ENCODE assay signal across 22 cellular contexts in the genomic region with DNA sequence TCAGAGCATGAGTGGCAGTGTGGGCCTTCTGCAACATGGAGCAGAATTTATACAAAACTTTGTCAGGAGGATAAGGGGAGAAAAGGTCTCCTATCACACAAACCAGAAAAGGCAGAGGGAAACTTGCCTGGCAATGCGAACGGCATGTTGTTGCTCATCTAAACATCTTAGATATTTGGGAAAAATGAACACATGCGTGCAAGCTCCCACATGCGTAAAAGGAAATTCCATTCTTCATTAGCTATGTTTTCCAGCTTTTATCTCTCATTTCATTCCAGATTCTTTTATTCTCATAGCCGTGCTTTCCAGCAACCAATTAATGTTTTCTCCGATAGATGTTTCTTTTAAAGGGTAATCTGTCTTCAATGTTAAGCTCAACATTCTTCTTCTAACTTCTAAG. TPM values are rescaled to one million over a fixed set of nuclear protein-coding genes. Genes with fewer than 3 reads are reported as not detected.
DNase-seq lines count a peak whose midpoint lies in the region; FAIRE-seq and TF ChIP-seq lines count a peak whose summit lies in the region.
"Had no signal": no experiment of that assay in that cellular context is flagged by ENCODE, and none has a peak within 500 bp of the region (broad histone marks: within the 10 kb centered on the region; RNA-seq: fewer than 3 reads in every experiment).

No MANE protein-coding gene starts in this region.

- no peak overlapping the region for H3K27ac Mint-ChIP-seq in endodermal cell
- H3K27ac Mint-ChIP-seq: CD4-positive, alpha-beta memory T cell; H9; IgD-negative memory B cell had no signal

- H3K9me3 Mint-ChIP-seq in endodermal cell: no peaks in the 10 kb centered on the region
- H3K9me3 Mint-ChIP-seq: H9 had no signal

- in situ Hi-C loops in brain microvascular endothelial cell (cut with HindIII; ENCODE audit: low pct_ligation_motif_present, low sequenced_read_pairs): no loop called here

- H3K27me3 ChIP-seq in brain microvascular endothelial cell (replicated peaks): no peaks in the 10 kb centered on the region
- no peaks in the 10 kb centered on the region for H3K27me3 ChIP-seq in endodermal cell (ENCODE audit: control insufficient read depth, insufficient read depth, low read length, poor library complexity, severe bottlenecking)
- H3K27me3 ChIP-seq: MG63, SJCRH30 had no signal

- H3K36me3 ChIP-seq in brain microvascular endothelial cell (replicated peaks): no peaks in the 10 kb centered on the region
- H3K36me3 ChIP-seq in endodermal cell (ENCODE audit: control insufficient read depth, insufficient read depth, low read length): no peaks in the 10 kb centered on the region
- H3K36me3 ChIP-seq: BE2C, MG63, SJCRH30 had no signal

- H3K27ac ChIP-seq in brain microvascular endothelial cell: peak overlapping the region; percentile 58
- H3K27ac ChIP-seq in endodermal cell (ENCODE audit: low read depth, low read length): no peak overlapping the region
- H3K27ac ChIP-seq: HL-60, SJCRH30 had no signal

- H3K4me3 ChIP-seq in brain microvascular endothelial cell (ENCODE audit: low read depth, low read length) (no peak overlapping the region), fibroblast of the aortic adventitia (ENCODE audit: low read depth, low read length) (no peak overlapping the region), endodermal cell (ENCODE audit: low read length) (no peak overlapping the region)
- H3K4me3 ChIP-seq: MG63, SJCRH30 had no signal

- peak; percentile 33 for DNase-seq in GM03348 (ENCODE audit: low spot score)
- DNase-seq in brain microvascular endothelial cell: peak; percentile 48
- DNase-seq in fibroblast of the aortic adventitia (ENCODE audit: low read depth): peak; percentile 37
- DNase-seq in endodermal cell: no peak
- no peak for DNase-seq in DMS153 (lab: John Stamatoyannopoulos, UW)
- DNase-seq in D721Med (ENCODE audit: insufficient read length, low spot score): no peak
- DNase-seq in NCI-H1694 (lab: John Stamatoyannopoulos, UW): no peak
- DNase-seq: BE2C; CD4-positive, alpha-beta memory T cell; DMS53; H9; Karpas-422; MG63; NCI-H1048; NCI-H1436; NCI-H2029; NCI-H345; NCI-H526; SJCRH30 had no signal

- no peak overlapping the region for H3K4me3 Mint-ChIP-seq in endodermal cell
- H3K4me3 Mint-ChIP-seq: CD4-positive, alpha-beta memory T cell; H9; IgD-negative memory B cell had no signal

- 95 to 96% methylated on average over 4 to 6 of the region's 6 CpGs for WGBS in endodermal cell (ENCODE audit: insufficient coverage in 1 of 2, insufficient read length in 1 of 2), 2 experiments

- no peaks in the 10 kb centered on the region for H3K27me3 Mint-ChIP-seq in endodermal cell (ENCODE audit: insufficient read depth)
- H3K27me3 Mint-ChIP-seq: CD4-positive, alpha-beta memory T cell; IgD-negative memory B cell had no signal

- no peaks in the 10 kb centered on the region for H3K36me3 Mint-ChIP-seq in endodermal cell (ENCODE audit: low read depth)
- H3K36me3 Mint-ChIP-seq: CD4-positive, alpha-beta memory T cell had no signal

- no peak for FAIRE-seq in D721Med (lab: Jason Lieb, UNC)

- no peaks in the 10 kb centered on the region for H3K9me3 ChIP-seq in endodermal cell (ENCODE audit: control insufficient read depth, low read length)
- H3K9me3 ChIP-seq: BE2C, MG63, SJCRH30 had no signal

- no peaks in the 10 kb centered on the region for H3K4me1 Mint-ChIP-seq in endodermal cell
- H3K4me1 Mint-ChIP-seq: H9, IgD-negative memory B cell had no signal

- H3K4me1 ChIP-seq in endodermal cell (ENCODE audit: control insufficient read depth, insufficient read depth, low read length): no peaks in the 10 kb centered on the region
- H3K4me1 ChIP-seq: BE2C had no signal

- no peak overlapping the region for H3K9ac ChIP-seq in endodermal cell (ENCODE audit: extremely low read depth, low read length, poor library complexity, severe bottlenecking)

- TF ChIP-seq CTCF in brain microvascular endothelial cell (IDR thresholded peaks at IDR 0.05; ENCODE audit: low read depth, low read length, missing control alignments) (no peak), fibroblast of the aortic adventitia (IDR thresholded peaks at IDR 0.05; ENCODE audit: insufficient read depth, low read length) (no peak), endodermal cell (conservative IDR thresholded peaks at IDR 0.05) (no peak), D721Med (IDR thresholded peaks at IDR 0.05; ENCODE audit: insufficient read depth, missing control alignments) (no peak)

RNA-seq across cellular contexts. Expression of a gene that starts 31.3 kb away (rescaled TPM):
- total RNA-seq in fibroblast of the aortic adventitia (ENCODE audit: low replicate concordance) (not detected in 2 replicates), endodermal cell (not detected)
- not detected for polyA plus RNA-seq in endodermal cell (2013, experiment 1 of 2)
- not detected for polyA plus RNA-seq in endodermal cell (2013, experiment 2 of 2)
- total RNA-seq: CD4-positive, alpha-beta memory T cell; H9; HT1080; SJCRH30 had no signal
- polyA plus RNA-seq: CD4-positive, alpha-beta memory T cell; IgD-negative memory B cell had no signal

Comparison
In these comparisons a context has a peak if more than half of its experiments do, and no peak if none do; other contexts are left out.
1. DNase-seq: peak in GM03348 (single experiment), brain microvascular endothelial cell (single experiment) and fibroblast of the aortic adventitia (single experiment); none in endodermal cell (single experiment), DMS153 (single experiment), D721Med (single experiment) and NCI-H1694 (single experiment).